ENCODE assay signal across 9 cellular contexts in genomic region chr12:131511803-131512564, GRCh38.
DNase-seq lines count a peak whose midpoint lies in the region; ATAC-seq and FAIRE-seq lines count a peak whose summit lies in the region.
"Had no signal": no experiment of that assay in that cellular context is flagged by ENCODE, and none has a peak within 500 bp of the region (broad histone marks: within the 10 kb centered on the region; RNA-seq: fewer than 3 reads in every experiment).

No MANE protein-coding gene starts in this region.

- ATAC-seq in GM21737 (IDR thresholded peaks at IDR 0.05; ENCODE audit: unreplicated experiment) = peak; percentile 13
- peak; percentile 11 for ATAC-seq in HG03520 (IDR thresholded peaks at IDR 0.05; ENCODE audit: unreplicated experiment)
- no peak for ATAC-seq in left lobe of liver
- ATAC-seq in GM21367 (IDR thresholded peaks at IDR 0.05; ENCODE audit: unreplicated experiment) = no peak

- DNase-seq in DMS 273 (lab: John Stamatoyannopoulos, UW; ENCODE audit: unreplicated experiment) (peak; percentile 44), DMS 273 treated with DMSO at 0.1 percent for 48 hours (lab: John Stamatoyannopoulos, UW) (no peak), left lobe of liver (ENCODE audit: low spot score) (peak; percentile 27), RCC 7860 (ENCODE audit: low spot score) (no peak), NCI-H1417 (lab: John Stamatoyannopoulos, UW) (no peak)
- DNase-seq: NCI-H2107 had no signal

- FAIRE-seq in RCC 7860 (lab: Jason Lieb, UNC) = no peak

Comparison
In these comparisons a context has a peak if more than half of its experiments do, and no peak if none do; other contexts are left out.
1. DNase-seq: peak in DMS 273 (single experiment) and left lobe of liver (single experiment); none in DMS 273 treated with DMSO at 0.1 percent for 48 hours (single experiment), RCC 7860 (single experiment) and NCI-H1417 (0 of 3).
2. ATAC-seq: peak in GM21737 (single experiment) and HG03520 (single experiment); none in left lobe of liver (single experiment) and GM21367 (single experiment).